In genomic region chr4:81676552-81676951, GRCh38 we compare ENCODE assay signal across 15 cellular contexts.
"Had no signal": no experiment of that assay in that cellular context is flagged by ENCODE, and none has a peak within 500 bp of the region (broad histone marks: within the 10 kb centered on the region; RNA-seq: fewer than 3 reads in every experiment).

No MANE protein-coding gene starts in this region.

- H3K4me3 Mint-ChIP-seq: activated naive CD8-positive, alpha-beta T cell treated with anti-CD3 and anti-CD28 coated beads, Interleukin-2, amount 50 U/mL, for 24 hours; stimulated activated effector memory CD8-positive, alpha-beta T cell treated with anti-CD3 and anti-CD28 coated beads, Interleukin-12 subunit alpha, Interleukin-12 subunit beta, amount 100 ng/mL, for 72 hours; T-cell had no signal

- H3K36me3 ChIP-seq: WERI-Rb-1 had no signal

- H3K9me3 Mint-ChIP-seq: activated naive CD8-positive, alpha-beta T cell treated with anti-CD3 and anti-CD28 coated beads, Interleukin-2, amount 50 U/mL, for 24 hours; stimulated activated effector memory CD8-positive, alpha-beta T cell treated with anti-CD3 and anti-CD28 coated beads, Interleukin-12 subunit alpha, Interleukin-12 subunit beta, amount 100 ng/mL, for 72 hours; T-cell had no signal

- H3K27ac Mint-ChIP-seq: activated naive CD8-positive, alpha-beta T cell treated with anti-CD3 and anti-CD28 coated beads, Interleukin-2, amount 50 U/mL, for 24 hours; stimulated activated effector memory CD8-positive, alpha-beta T cell treated with anti-CD3 and anti-CD28 coated beads, Interleukin-12 subunit alpha, Interleukin-12 subunit beta, amount 100 ng/mL, for 72 hours; T-cell had no signal

- DNase-seq: activated CD4-positive, alpha-beta T cell treated with anti-CD3 and anti-CD28 coated beads for 4 hours; activated naive CD4-positive, alpha-beta T cell treated with Interleukin-2 at 50 U/mL for 16 hours; activated naive CD8-positive, alpha-beta T cell treated with anti-CD3 and anti-CD28 coated beads, Interleukin-2, amount 50 U/mL, for 24 hours; caudate nucleus; effector CD4-positive, alpha-beta T cell; mesenchymal stem cell; retina; T-cell; T1000; trophoblast cell; WERI-Rb-1 had no signal

- H3K27me3 Mint-ChIP-seq: activated naive CD8-positive, alpha-beta T cell treated with anti-CD3 and anti-CD28 coated beads, Interleukin-2, amount 50 U/mL, for 24 hours; T-cell had no signal

- H3K4me3 ChIP-seq: coronary artery, SK-N-MC, smooth muscle cell had no signal

- H3K4me2 ChIP-seq: smooth muscle cell had no signal

- H3K4me1 Mint-ChIP-seq: activated naive CD8-positive, alpha-beta T cell treated with anti-CD3 and anti-CD28 coated beads, Interleukin-2, amount 50 U/mL, for 24 hours; stimulated activated effector memory CD8-positive, alpha-beta T cell treated with anti-CD3 and anti-CD28 coated beads, Interleukin-12 subunit alpha, Interleukin-12 subunit beta, amount 100 ng/mL, for 72 hours; T-cell had no signal

- H3K27ac ChIP-seq: SK-N-MC, WERI-Rb-1 had no signal

- ATAC-seq: activated naive CD8-positive, alpha-beta T cell treated with anti-CD3 and anti-CD28 coated beads, Interleukin-2, amount 50 U/mL, for 24 hours; stimulated activated effector memory CD8-positive, alpha-beta T cell treated with anti-CD3 and anti-CD28 coated beads, Interleukin-12 subunit alpha, Interleukin-12 subunit beta, amount 100 ng/mL, for 72 hours; T-cell had no signal

- H3K36me3 Mint-ChIP-seq: stimulated activated effector memory CD8-positive, alpha-beta T cell treated with anti-CD3 and anti-CD28 coated beads, Interleukin-12 subunit alpha, Interleukin-12 subunit beta, amount 100 ng/mL, for 72 hours; T-cell had no signal
